Comparison of ENCODE assay signal across 8 cellular contexts in the genomic region with DNA sequence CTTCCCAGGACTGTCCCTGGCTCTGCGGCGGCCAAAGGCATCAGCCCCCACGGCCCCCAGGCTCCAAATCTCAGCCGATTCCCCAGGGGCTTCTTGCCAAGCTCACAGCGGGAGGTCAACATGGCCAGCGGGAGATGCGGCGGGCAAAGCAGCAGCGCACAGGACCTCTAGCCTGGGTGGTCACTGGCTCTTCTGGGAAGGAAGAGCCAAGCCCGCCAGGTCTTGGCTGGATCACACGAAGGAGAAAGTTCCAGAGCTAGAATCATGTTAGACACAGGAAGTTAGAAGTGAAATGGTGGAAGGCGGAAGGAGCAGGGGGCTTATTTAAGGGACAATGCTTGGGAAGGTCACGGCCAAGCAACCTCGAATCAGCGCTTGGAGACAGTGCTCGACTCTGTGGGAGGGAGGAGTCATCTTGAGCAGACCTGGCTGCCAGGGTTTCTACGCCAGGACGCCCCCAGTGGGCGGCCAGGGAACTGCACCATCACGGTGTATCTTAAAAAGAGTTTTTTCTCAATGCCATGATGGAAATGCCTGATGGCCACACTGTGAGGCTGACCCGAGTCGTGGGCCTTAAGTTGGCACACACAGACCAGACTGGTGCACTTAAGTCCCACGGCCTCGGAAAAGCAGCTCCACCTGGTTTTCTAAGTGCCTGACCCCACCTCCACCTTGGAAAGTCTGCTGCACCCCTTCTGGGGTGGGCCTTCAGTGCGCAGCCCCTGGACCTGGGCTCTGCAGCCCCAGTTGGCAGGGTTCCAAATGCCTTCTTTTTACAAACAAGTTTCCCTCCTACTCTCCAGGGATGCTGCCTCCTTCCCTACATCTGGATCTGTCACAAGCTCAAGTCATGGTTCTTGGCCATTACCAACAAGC. TPM values are rescaled to one million over a fixed set of nuclear protein-coding genes. Genes with fewer than 3 reads are reported as not detected.
DNase-seq lines count a peak whose midpoint lies in the region; ATAC-seq, FAIRE-seq and TF ChIP-seq lines count a peak whose summit lies in the region.

No MANE protein-coding gene starts in this region.

- peaks cover 7% of the 10 kb centered on the region for H3K36me3 ChIP-seq in A673 (ENCODE audit: insufficient read depth, low read length, poor library complexity, severe bottlenecking)
- peaks cover 3 to 18% (median 5%) of the 10 kb centered on the region in 4 experiments; a peak in 4 of 8 replicates for H3K36me3 ChIP-seq in H1 (ENCODE audit: control insufficient read depth in 2 of 4, insufficient read depth in 4 of 4, low read length in 3 of 4)

- no peaks in the 10 kb centered on the region for H3K79me2 ChIP-seq in H1 (ENCODE audit: control insufficient read depth in 1 of 2, insufficient read depth in 2 of 2, low read length in 2 of 2)

- peak overlapping the region; percentile 71 for H3K18ac ChIP-seq in H1 (ENCODE audit: extremely low read depth, low read length)

- H3K4me3 ChIP-seq in A673 (ENCODE audit: low read depth, low read length, poor library complexity, severe bottlenecking) (no peak overlapping the region), H1 (ENCODE audit: extremely low read depth in 1 of 4, insufficient read depth in 2 of 4, low read depth in 3 of 4, low read length in 4 of 4) (no peak overlapping the region)

- H4K20me1 ChIP-seq in H1 (replicated peaks in 1 of 2; ENCODE audit: control insufficient read depth in 1 of 2, insufficient read depth in 2 of 2, low read length in 2 of 2) = peaks cover 6% of the 10 kb centered on the region in 2 experiments

- ATAC-seq in HG03139 (IDR thresholded peaks at IDR 0.05; ENCODE audit: unreplicated experiment) = no peak

- H2BK5ac ChIP-seq in H1 (ENCODE audit: low read depth, low read length) = peak overlapping the region; percentile 21; the same call in 1 of the 2 replicates

- no peaks in the 10 kb centered on the region for H3K79me1 ChIP-seq in H1 (ENCODE audit: low read depth, low read length)

- H3K4me1 ChIP-seq in A673 (ENCODE audit: insufficient read depth, low read length, poor library complexity, severe bottlenecking) (no peaks in the 10 kb centered on the region), H1 (replicated peaks in 1 of 4; ENCODE audit: control insufficient read depth in 3 of 4, insufficient read depth in 4 of 4, low read length in 3 of 4) (peaks cover 0 to 15% (median 10%) of the 10 kb centered on the region in 4 experiments; a peak in 5 of 7 replicates)

- TF ChIP-seq CTCF in A673 (conservative IDR thresholded peaks at IDR 0.05; ENCODE audit: low read depth, low read length) = peak; percentile 90
- peak; percentile 78 to 95 (median 93) for TF ChIP-seq CTCF in H1 (IDR thresholded peaks at IDR 0.05; ENCODE audit: control extremely low read depth in 1 of 3, insufficient read depth in 1 of 3, low read depth in 1 of 3, low read length in 3 of 3)

- peak overlapping the region; percentile 18; the same call in 1 of the 2 replicates for H2AK5ac ChIP-seq in H1 (ENCODE audit: low read depth, low read length)

- intact Hi-C loops in A673 (cut with micrococcal nuclease; ENCODE audit: unreplicated experiment) = no loop called here

- peak; percentile 98 for FAIRE-seq in H1 (lab: Jason Lieb, UNC)

- DNase-seq in A673 (ENCODE audit: low spot score) (peak; percentile 79), GM19238 (ENCODE audit: insufficient read length, low spot score) (peak; percentile 75), NCI-H526 treated with DMSO at 0.1 percent for 48 hours (lab: John Stamatoyannopoulos, UW) (peak; percentile 9), H1 (ENCODE audit: low read depth in 1 of 2, low spot score in 2 of 2) (peak; percentile 76 to 96), midbrain (lab: John Stamatoyannopoulos, UW) (peak; percentile 42)
- peak; percentile 40 to 65 (median 50) for DNase-seq in activated CD8-positive, alpha-beta memory T cell treated with anti-CD3 and anti-CD28 coated beads for 48 hours (ENCODE audit: low read depth in 2 of 3, low spot score in 2 of 3)
- peak; percentile 68 for DNase-seq in stimulated activated CD8-positive, alpha-beta memory T cell treated with anti-CD3 and anti-CD28 coated beads, Interleukin-4, amount 100 ng/mL, for 24 hours (ENCODE audit: low read depth)

- no TSS peak for BruUV-seq in A673 (replicated peaks; lab: Mats Ljungman, UMichigan)

- TF ChIP-seq POLR2A in H1 (IDR thresholded peaks at IDR 0.05; ENCODE audit: control extremely low read depth in 1 of 2, low read depth in 2 of 2, low read length in 2 of 2) = 0 out of 3 replicates have a peak, but pooled peaks of 1 of the 2 experiments have one; percentile 29

- TF ChIP-seq RAD21 in H1 (IDR thresholded peaks at IDR 0.05 in 1 of 2, conservative IDR thresholded peaks at IDR 0.05 in 1 of 2; ENCODE audit: low read depth in 2 of 2, low read length in 2 of 2) = peak; percentile 38 to 48

- no peak for TF ChIP-seq EP300 in H1 (IDR thresholded peaks at IDR 0.05; ENCODE audit: borderline replicate concordance in 1 of 2, low read depth in 2 of 2, low read length in 2 of 2)

- no peak overlapping the region for H3K56ac ChIP-seq in H1 (replicated peaks; ENCODE audit: insufficient read length, low read depth, low read length)

- POLR2A ChIA-PET in A673 (lab: Charles Lee; ENCODE audit: low non-redundant PET) = no interaction called here
- POLR2A ChIA-PET in H1 (lab: Charles Lee; ENCODE audit: partially characterized antibody) = interaction anchor here (1.5 kb wide), 2 partner anchors 10 to 12 kb away, joined by 3 to 5 read pairs; no protein-coding TSS in a partner anchor

- no peak overlapping the region for H3K9ac ChIP-seq in H1 (replicated peaks in 1 of 4; ENCODE audit: extremely low read depth in 1 of 4, low read depth in 3 of 4, low read length in 3 of 4)

- 62% methylated on average over 25 of the region's 25 CpGs; no CpG with 5 or more reads in 1 of the 2 experiments for WGBS in H1 (ENCODE audit: extremely low coverage in 1 of 2, insufficient coverage in 1 of 2, insufficient read length in 1 of 2, insufficient replicate concordance in 2 of 2, low coverage in 1 of 2, low lambda C conversion rate in 2 of 2, missing lambda C conversion rate in 1 of 2), 2 experiments

- H3K9me3 ChIP-seq in A673 (ENCODE audit: low read depth, low read length, poor library complexity, severe bottlenecking) = no peaks in the 10 kb centered on the region
- no peaks in the 10 kb centered on the region for H3K9me3 ChIP-seq in H1 (ENCODE audit: insufficient read depth in 2 of 2, low read depth in 1 of 2, low read length in 1 of 2)

- H2BK20ac ChIP-seq in H1 (ENCODE audit: low read length) = no peak overlapping the region

- no peak overlapping the region for H4K8ac ChIP-seq in H1 (ENCODE audit: extremely low read depth, insufficient read depth, low read length)

- no peak overlapping the region for H3K4me2 ChIP-seq in H1 (ENCODE audit: insufficient read depth in 1 of 2, low read depth in 2 of 2, low read length in 2 of 2)

- no peak overlapping the region for H3K27ac ChIP-seq in A673 (ENCODE audit: low read depth, low read length, poor library complexity, severe bottlenecking)
- no peak overlapping the region for H3K27ac ChIP-seq in H1 (ENCODE audit: low read depth, low read length)

- no peak overlapping the region for H4K91ac ChIP-seq in H1 (replicated peaks; ENCODE audit: insufficient read length, low read length)

- H3K14ac ChIP-seq in H1 (ENCODE audit: insufficient read length) = no peak overlapping the region

- H4K5ac ChIP-seq in H1 (ENCODE audit: insufficient read length, low read depth, low read length) = no peak overlapping the region

- CTCF ChIA-PET in A673 (lab: Charles Lee) = no interaction called here
- CTCF ChIA-PET in H1 (lab: Charles Lee; ENCODE audit: partially characterized antibody) = interaction anchor here (0.6 to 8.0 kb wide), 48 partner anchors 8 to 1422 kb away, joined by 3 to 72 read pairs (median 4); partner anchors contain the start of genes AKR7A2 and SLC66A1

- H3K23ac ChIP-seq in H1 (ENCODE audit: insufficient read length) = no peak overlapping the region

- no peak overlapping the region for H3K4ac ChIP-seq in H1 (replicated peaks; ENCODE audit: insufficient read length, low read depth, low read length)

- H3K23me2 ChIP-seq in H1 (ENCODE audit: low read depth, low read length) = peaks cover 2% of the 10 kb centered on the region; the same call in 1 of the 2 replicates

- no peak overlapping the region for H2BK120ac ChIP-seq in H1 (replicated peaks; ENCODE audit: low read depth, low read length)

- no peak overlapping the region for H2BK12ac ChIP-seq in H1 (ENCODE audit: low read depth, low read length)

- H2BK15ac ChIP-seq in H1 (ENCODE audit: low read length) = no peak overlapping the region

- H3K27me3 ChIP-seq in A673 (replicated peaks; ENCODE audit: insufficient read depth, low read depth, low read length, poor library complexity) (no peaks in the 10 kb centered on the region), H1 (replicated peaks in 1 of 4; ENCODE audit: control insufficient read depth in 3 of 4, extremely low read depth in 1 of 4, insufficient read depth in 3 of 4, low read length in 3 of 4) (no peaks in the 10 kb centered on the region)

- no peak overlapping the region for H2AFZ ChIP-seq in H1 (ENCODE audit: low read length)

RNA-seq across cellular contexts. Expression of gene SLC66A1, which starts 29.3 kb away (rescaled TPM):
- total RNA-seq in A673 (2021) = 18.3 and 22.0 TPM in 2 replicates
- total RNA-seq in H1 (2021; fragmentation: NEBNext Ultra II Directional; extraction: Animal tissue kit (Norgen Biotek cat#: 25700)) = 14.0 and 16.8 TPM in 2 replicates
- 27.9 and 34.2 TPM in 2 replicates for polyA plus RNA-seq in H1 (2011; rRNA removed)
- polyA plus RNA-seq in H1 (2011; cell fraction: cytosol; rRNA removed) = 23.4 TPM
- polyA plus RNA-seq in H1 (2011; cell fraction: nucleus; rRNA removed) = 21.8 TPM
- 11.6 to 22.2 TPM (median 17.2 TPM) in 4 replicates for polyA plus RNA-seq in H1 (2012, experiment 1 of 2)
- polyA plus RNA-seq in H1 (2012, experiment 2 of 2) = 13.6 TPM
- polyA plus RNA-seq in H1 (2013, experiment 1 of 2) = 14.9 TPM
- 14.4 TPM for polyA plus RNA-seq in H1 (2013, experiment 2 of 2)
- 14.6 and 17.5 TPM in 2 replicates for polyA minus RNA-seq in H1 (2011; rRNA and poly(A)+ RNA removed)
- polyA minus RNA-seq in H1 (2011; cell fraction: cytosol; rRNA and poly(A)+ RNA removed) = 12.1 TPM
- 15.3 TPM for polyA minus RNA-seq in H1 (2011; cell fraction: nucleus; rRNA and poly(A)+ RNA removed)

RNA-seq across cellular contexts. Expression of gene AKR7A2, which starts 29.5 kb away (rescaled TPM):
- total RNA-seq in A673 (2021) = 57.2 and 61.5 TPM in 2 replicates
- total RNA-seq in H1 (2021; fragmentation: NEBNext Ultra II Directional; extraction: Animal tissue kit (Norgen Biotek cat#: 25700)) = 32.0 and 34.5 TPM in 2 replicates
- 47.9 and 48.3 TPM in 2 replicates for polyA plus RNA-seq in H1 (2011; rRNA removed)
- 35.9 TPM for polyA plus RNA-seq in H1 (2011; cell fraction: cytosol; rRNA removed)
- 41.0 TPM for polyA plus RNA-seq in H1 (2011; cell fraction: nucleus; rRNA removed)
- polyA plus RNA-seq in H1 (2012, experiment 1 of 2) = 24.1 to 37.1 TPM (median 34.7 TPM) in 4 replicates
- 43.0 TPM for polyA plus RNA-seq in H1 (2012, experiment 2 of 2)
- polyA plus RNA-seq in H1 (2013, experiment 1 of 2) = 24.6 TPM
- 23.7 TPM for polyA plus RNA-seq in H1 (2013, experiment 2 of 2)
- polyA minus RNA-seq in H1 (2011; rRNA and poly(A)+ RNA removed) = 20.4 and 20.9 TPM in 2 replicates
- 26.2 TPM for polyA minus RNA-seq in H1 (2011; cell fraction: cytosol; rRNA and poly(A)+ RNA removed)
- polyA minus RNA-seq in H1 (2011; cell fraction: nucleus; rRNA and poly(A)+ RNA removed) = 25.6 TPM

RNA-seq across cellular contexts. Expression of gene AKR7A3, which starts 52.9 kb away (rescaled TPM):
- 1.9 and 2.6 TPM in 2 replicates for total RNA-seq in A673 (2021)
- 0.65 TPM in 2 replicates for total RNA-seq in H1 (2021; fragmentation: NEBNext Ultra II Directional; extraction: Animal tissue kit (Norgen Biotek cat#: 25700))
- 0.62 and 0.72 TPM in 2 replicates for polyA plus RNA-seq in H1 (2011; rRNA removed)
- 0.66 TPM for polyA plus RNA-seq in H1 (2011; cell fraction: cytosol; rRNA removed)
- polyA plus RNA-seq in H1 (2011; cell fraction: nucleus; rRNA removed) = 2.7 TPM
- 0.60 to 1.0 TPM (median 0.71 TPM) in 4 replicates for polyA plus RNA-seq in H1 (2012, experiment 1 of 2)
- polyA plus RNA-seq in H1 (2012, experiment 2 of 2) = 0.43 TPM
- 0.49 TPM for polyA plus RNA-seq in H1 (2013, experiment 1 of 2)
- polyA plus RNA-seq in H1 (2013, experiment 2 of 2) = 0.59 TPM
- 0.12 and 0.19 TPM in 2 replicates for polyA minus RNA-seq in H1 (2011; rRNA and poly(A)+ RNA removed)
- not detected for polyA minus RNA-seq in H1 (2011; cell fraction: cytosol; rRNA and poly(A)+ RNA removed)
- 0.80 TPM for polyA minus RNA-seq in H1 (2011; cell fraction: nucleus; rRNA and poly(A)+ RNA removed)

Comparison
In these comparisons a context has a peak if more than half of its experiments do, and no peak if none do; other contexts are left out.
1. DNase-seq: peak in every context shown above with its lines; median percentile 86 in H1; 79 in A673; 75 in GM19238; 68 in stimulated activated CD8-positive, alpha-beta memory T cell treated with anti-CD3 and anti-CD28 coated beads, Interleukin-4, amount 100 ng/mL, for 24 hours; 50 in activated CD8-positive, alpha-beta memory T cell treated with anti-CD3 and anti-CD28 coated beads for 48 hours; 42 in midbrain; 9 in NCI-H526 treated with DMSO at 0.1 percent for 48 hours.